11 cellular contexts compared by ENCODE assay signal in genomic region chr3:11477286-11477935, GRCh38.
DNase-seq lines count a peak whose midpoint lies in the region; ATAC-seq and TF ChIP-seq lines count a peak whose summit lies in the region.
"Had no signal": no experiment of that assay in that cellular context is flagged by ENCODE, and none has a peak within 500 bp of the region (broad histone marks: within the 10 kb centered on the region; RNA-seq: fewer than 3 reads in every experiment).

No MANE protein-coding gene starts in this region.

- WGBS in adrenal gland, 4 donors: 83 to 91% (median 88%) methylated on average over 5 of the region's 5 CpGs

- H3K4me1 Mint-ChIP-seq in endothelial cell (ENCODE audit: unreplicated experiment): peaks cover 18% of the 10 kb centered on the region
- H3K4me1 Mint-ChIP-seq: B cell had no signal

- H3K9me3 Mint-ChIP-seq in endothelial cell (ENCODE audit: unreplicated experiment): no peaks in the 10 kb centered on the region
- H3K9me3 Mint-ChIP-seq: activated CD4-positive, alpha-beta memory T cell treated with anti-CD3 and anti-CD28 coated beads for 36 hours had no signal

- intact Hi-C loops in mucosa of descending colon (cut with DNase I, micrococcal nuclease) (loop anchor here in 1 of 2 donors (10.0 kb wide), 1 partner anchor 167 kb away; the partner anchor contains the start of gene VGLL4), uterus (cut with DNase I; ENCODE audit: low total_unique reads) (no loop called here), adrenal gland (cut with DNase I) (no loop called here)

- no peak overlapping the region for H3K4me3 Mint-ChIP-seq in endothelial cell (ENCODE audit: unreplicated experiment)
- H3K4me3 Mint-ChIP-seq: activated CD4-positive, alpha-beta memory T cell treated with anti-CD3 and anti-CD28 coated beads for 36 hours; B cell had no signal

- H3K9me3 ChIP-seq in mucosa of descending colon (no peaks in the 10 kb centered on the region), uterus (no peaks in the 10 kb centered on the region), adrenal gland (replicated peaks in 1 of 3) (no peaks in the 10 kb centered on the region)

- no peaks in the 10 kb centered on the region for H3K36me3 ChIP-seq in mucosa of descending colon (ENCODE audit: low read depth)
- no peaks in the 10 kb centered on the region for H3K36me3 ChIP-seq in uterus
- no peaks in the 10 kb centered on the region for H3K36me3 ChIP-seq in adrenal gland (replicated peaks in 1 of 2)

- DNase-seq in NCI-H748 (lab: John Stamatoyannopoulos, UW; ENCODE audit: unreplicated experiment) (peak; percentile 67), NCI-H748 treated with DMSO at 0.1 percent for 48 hours (lab: John Stamatoyannopoulos, UW) (no peak), endothelial cell (ENCODE audit: low spot score) (peak; percentile 11), mucosa of descending colon (no peak), uterus (peak in 1 of 2 donors; percentile 56), adrenal gland (no peak), NCI-H2227 (lab: John Stamatoyannopoulos, UW; ENCODE audit: unreplicated experiment) (no peak)
- DNase-seq in activated effector memory CD4-positive, alpha-beta T cell treated with anti-CD3 and anti-CD28 coated beads, Interleukin-2, amount 50 U/mL, for 16 hours: no peak
- DNase-seq: activated CD4-positive, alpha-beta memory T cell treated with anti-CD3 and anti-CD28 coated beads for 36 hours; NCI-H526 treated with DMSO at 0.1 percent for 48 hours had no signal

- H3K27ac Mint-ChIP-seq in endothelial cell (ENCODE audit: unreplicated experiment): peak overlapping the region; percentile 94
- H3K27ac Mint-ChIP-seq: activated CD4-positive, alpha-beta memory T cell treated with anti-CD3 and anti-CD28 coated beads for 36 hours; B cell had no signal

- H3K4me1 ChIP-seq in mucosa of descending colon (ENCODE audit: low read depth) (peaks cover 12% of the 10 kb centered on the region), uterus (peaks cover 10 to 23% of the 10 kb centered on the region in 2 donors), adrenal gland (replicated peaks in 1 of 2) (peaks cover 4 to 6% of the 10 kb centered on the region in 2 donors)

- no peak for TF ChIP-seq CTCF in endothelial cell (IDR thresholded peaks at IDR 0.05; ENCODE audit: unreplicated experiment)
- no peak for TF ChIP-seq CTCF in mucosa of descending colon (IDR thresholded peaks at IDR 0.05)
- TF ChIP-seq CTCF in uterus (IDR thresholded peaks at IDR 0.05): no peak
- TF ChIP-seq CTCF in adrenal gland (IDR thresholded peaks at IDR 0.05): no peak

- peak; percentile 28 for ATAC-seq in mucosa of descending colon

- H3K27ac ChIP-seq in uterus: peak overlapping the region; percentile 76 to 96
- no peak overlapping the region for H3K27ac ChIP-seq in adrenal gland

- no peaks in the 10 kb centered on the region for H3K27me3 Mint-ChIP-seq in endothelial cell (ENCODE audit: unreplicated experiment)
- H3K27me3 Mint-ChIP-seq: activated CD4-positive, alpha-beta memory T cell treated with anti-CD3 and anti-CD28 coated beads for 36 hours; B cell had no signal

- H3K4me3 ChIP-seq in mucosa of descending colon (no peak overlapping the region), uterus (no peak overlapping the region), adrenal gland (no peak overlapping the region)

- TF ChIP-seq POLR2A in uterus (IDR thresholded peaks at IDR 0.05) (no peak), adrenal gland (IDR thresholded peaks at IDR 0.05) (no peak)

- no peaks in the 10 kb centered on the region for H3K27me3 ChIP-seq in uterus
- H3K27me3 ChIP-seq in adrenal gland: no peaks in the 10 kb centered on the region

- no peaks in the 10 kb centered on the region for H3K36me3 Mint-ChIP-seq in endothelial cell (ENCODE audit: low read depth, unreplicated experiment)

Comparison
In these comparisons a context has a peak if more than half of its experiments do, and no peak if none do; other contexts are left out.
1. DNase-seq: peak in NCI-H748 (single experiment) and endothelial cell (single experiment); none in NCI-H748 treated with DMSO at 0.1 percent for 48 hours (single experiment), mucosa of descending colon (0 of 3), adrenal gland (0 of 7), activated effector memory CD4-positive, alpha-beta T cell treated with anti-CD3 and anti-CD28 coated beads, Interleukin-2, amount 50 U/mL, for 16 hours (single experiment) and NCI-H2227 (single experiment).
2. H3K27ac ChIP-seq: peak in uterus (2 of 2); none in adrenal gland (0 of 5).